Comparison of ENCODE assay signal across 20 cellular contexts in genomic region chr3:113791381-113791780, GRCh38. TPM values are rescaled to one million over a fixed set of nuclear protein-coding genes. Genes with fewer than 3 reads are reported as not detected.
DNase-seq lines count a peak whose midpoint lies in the region; ATAC-seq and TF ChIP-seq lines count a peak whose summit lies in the region.
"Had no signal": no experiment of that assay in that cellular context is flagged by ENCODE, and none has a peak within 500 bp of the region (broad histone marks: within the 10 kb centered on the region; RNA-seq: fewer than 3 reads in every experiment).

No MANE protein-coding gene starts in this region.

- no peak for ATAC-seq in GM18868 (IDR thresholded peaks at IDR 0.05; ENCODE audit: unreplicated experiment)
- ATAC-seq: GM12878 had no signal

- peaks cover 12% of the 10 kb centered on the region for H3K36me3 ChIP-seq in brain microvascular endothelial cell (replicated peaks)

- DNase-seq in EH (ENCODE audit: low read depth) (peak; percentile 35), LHCN-M2 (ENCODE audit: low read depth) (peak; percentile 35), brain microvascular endothelial cell (peak; percentile 11), iris pigment epithelial cell (ENCODE audit: low read depth) (peak; percentile 43), SW480 (ENCODE audit: low spot score) (no peak), iPS-NIHi11 (ENCODE audit: low spot score) (no peak)
- no peak for DNase-seq in activated CD4-positive, alpha-beta T cell treated with anti-CD3 and anti-CD28 coated beads for 48 hours
- DNase-seq: 8988T, GDM1, KBM-7, MM.1S, NCI-H2081, NCI-H2171, NCI-H226, NCI-H510A, NCI-H69, Right ventricle myocardium superior, RPMI8226 had no signal

- in situ Hi-C loops in brain microvascular endothelial cell (cut with HindIII; ENCODE audit: low pct_ligation_motif_present, low sequenced_read_pairs) = no loop called here

- no peak for TF ChIP-seq CTCF in brain microvascular endothelial cell (IDR thresholded peaks at IDR 0.05; ENCODE audit: low read depth, low read length, missing control alignments)

- H3K27ac ChIP-seq in brain microvascular endothelial cell = no peak overlapping the region

- H3K4me3 ChIP-seq in brain microvascular endothelial cell (ENCODE audit: low read depth, low read length) = no peak overlapping the region
- H3K4me3 ChIP-seq: GM12878 had no signal

- H3K27me3 ChIP-seq in brain microvascular endothelial cell (replicated peaks) = no peaks in the 10 kb centered on the region

RNA-seq across cellular contexts. Expression of gene ATP6V1A, which starts 44.5 kb away (rescaled TPM):
- 54.8 and 59.2 TPM in 2 replicates for total RNA-seq in LHCN-M2 (2014; rRNA removed)
- 21.6 TPM for polyA plus RNA-seq in LHCN-M2 (2012)

RNA-seq across cellular contexts. Expression of gene NAA50, which starts 45.3 kb away (rescaled TPM):
- total RNA-seq in LHCN-M2 (2014; rRNA removed) = 204 and 247 TPM in 2 replicates
- polyA plus RNA-seq in LHCN-M2 (2012) = 66.7 TPM

RNA-seq across cellular contexts. Expression of gene GRAMD1C, which starts 47.2 kb away (rescaled TPM):
- total RNA-seq in LHCN-M2 (2014; rRNA removed) = 2.2 TPM in 2 replicates
- 0.29 TPM for polyA plus RNA-seq in LHCN-M2 (2012)

Comparison
In these comparisons a context has a peak if more than half of its experiments do, and no peak if none do; other contexts are left out.
1. DNase-seq: peak in EH (single experiment), LHCN-M2 (single experiment), brain microvascular endothelial cell (single experiment) and iris pigment epithelial cell (single experiment); none in SW480 (single experiment), activated CD4-positive, alpha-beta T cell treated with anti-CD3 and anti-CD28 coated beads for 48 hours (single experiment) and iPS-NIHi11 (single experiment).